Comparison of ENCODE assay signal across 22 cellular contexts in the genomic region with DNA sequence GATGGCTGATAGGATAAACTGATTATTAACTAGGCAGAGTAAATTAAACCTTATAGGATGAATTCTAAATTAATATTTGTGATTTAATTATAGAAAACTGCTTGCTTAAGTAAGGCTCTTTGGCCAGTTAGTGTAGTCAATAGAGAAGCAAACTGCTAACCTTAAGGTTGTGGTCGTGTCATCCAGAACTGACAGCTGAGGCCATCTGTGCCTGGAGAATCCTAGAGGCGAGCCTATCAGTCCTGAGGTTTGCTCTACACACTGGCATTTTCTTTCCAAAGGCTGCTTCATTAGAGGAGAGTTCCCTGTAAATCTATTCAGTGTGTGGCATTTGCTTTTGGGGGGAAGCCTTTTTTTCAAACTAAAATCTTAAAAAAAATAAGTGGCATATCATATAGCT.
"Had no signal": no experiment of that assay in that cellular context is flagged by ENCODE, and none has a peak within 500 bp of the region (broad histone marks: within the 10 kb centered on the region; RNA-seq: fewer than 3 reads in every experiment).

No MANE protein-coding gene starts in this region.

- H3K27ac ChIP-seq: dorsolateral prefrontal cortex, heart left ventricle, hepatocyte, neural progenitor cell, parathyroid adenoma, right lobe of liver, stomach, thyroid gland, vagina had no signal

- DNase-seq: dorsolateral prefrontal cortex; effector CD4-positive, alpha-beta T cell; heart left ventricle; kidney; naive thymus-derived CD4-positive, alpha-beta T cell; right lobe of liver; stimulated activated CD4-positive, alpha-beta T cell treated with anti-CD3 and anti-CD28 coated beads, Interleukin-12 subunit alpha, Interleukin-12 subunit beta, amount 100 ng/mL, for 4 hours; stimulated activated CD4-positive, alpha-beta T cell treated with anti-CD3 and anti-CD28 coated beads, Interleukin-1b, Interleukin-23, amount 100 ng/mL, for 48 hours; stimulated activated CD4-positive, alpha-beta T cell treated with anti-CD3 and anti-CD28 coated beads, Interleukin-4, amount 100 ng/mL, for 1 hour; stimulated activated CD8-positive, alpha-beta memory T cell treated with anti-CD3 and anti-CD28 coated beads, Interleukin-4, amount 100 ng/mL, for 48 hours; stimulated activated naive CD4-positive, alpha-beta T cell treated with Interleukin-2 at 50 U/mL for 16 hours; stomach; thyroid gland; trophoblast cell had no signal

- FAIRE-seq: frontal cortex, kidney had no signal

- H3K4me2 ChIP-seq: hepatocyte, neural progenitor cell, smooth muscle cell had no signal

- H2AFZ ChIP-seq: hepatocyte, neural progenitor cell, parathyroid adenoma had no signal

- ATAC-seq: heart left ventricle; left lobe of liver; naive thymus-derived CD4-positive, alpha-beta T cell; right lobe of liver had no signal

- H3K9me3 ChIP-seq: heart left ventricle, right lobe of liver, stomach, thyroid gland, vagina had no signal

- H3K36me3 ChIP-seq: neural progenitor cell, right lobe of liver, stomach, thyroid gland, vagina had no signal

- H3K27me3 ChIP-seq: dorsolateral prefrontal cortex, heart left ventricle, hepatocyte, neural progenitor cell, right lobe of liver, thyroid gland, vagina had no signal

- H3K4me3 ChIP-seq: dorsolateral prefrontal cortex, heart left ventricle, hepatocyte, lung, neural progenitor cell, right lobe of liver, smooth muscle cell, stomach, thyroid gland, vagina had no signal

- H3K4me1 ChIP-seq: heart left ventricle, parathyroid adenoma, stomach, thyroid gland, vagina had no signal

- H3K79me2 ChIP-seq: hepatocyte, parathyroid adenoma had no signal

- H3K9ac ChIP-seq: neural progenitor cell, parathyroid adenoma had no signal
